ENCODE assay signal across 20 cellular contexts in the genomic region with DNA sequence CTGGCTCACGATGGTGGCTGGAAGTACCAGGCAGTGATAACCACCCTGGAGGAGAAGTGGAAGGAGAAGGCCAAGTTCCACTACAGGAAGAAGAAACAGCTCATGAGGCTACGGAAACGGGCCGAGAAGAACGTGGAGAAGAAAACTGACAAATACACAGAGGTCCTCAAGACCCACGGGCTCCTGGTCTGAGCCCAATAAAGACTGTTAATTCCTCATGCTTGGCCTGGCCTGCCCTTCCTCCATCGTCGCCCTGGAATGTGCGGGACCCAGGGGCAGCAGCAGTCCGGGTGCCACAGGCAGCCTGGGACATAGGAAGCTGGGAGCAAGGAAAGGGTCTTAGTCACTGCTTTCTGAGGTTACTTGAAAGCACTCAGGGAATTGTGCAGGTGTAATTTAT. TPM values are rescaled to one million over a fixed set of nuclear protein-coding genes. Genes with fewer than 3 reads are reported as not detected.
DNase-seq lines count a peak whose midpoint lies in the region; ATAC-seq and TF ChIP-seq lines count a peak whose summit lies in the region.
"Had no signal": no experiment of that assay in that cellular context is flagged by ENCODE, and none has a peak within 500 bp of the region (broad histone marks: within the 10 kb centered on the region; RNA-seq: fewer than 3 reads in every experiment).

No MANE protein-coding gene starts in this region.

- H3K9me3 ChIP-seq in RWPE2 (ENCODE audit: severe bottlenecking) = no peaks in the 10 kb centered on the region
- H3K9me3 ChIP-seq: heart right ventricle, neutrophil, SJCRH30 had no signal

- H3K9me3 Mint-ChIP-seq in activated naive CD4-positive, alpha-beta T cell treated with anti-CD3 and anti-CD28 coated beads, Interleukin-2, amount 10 ng/mL, durations not matched to agents 7 days and 5 days = no peaks in the 10 kb centered on the region
- no peaks in the 10 kb centered on the region for H3K9me3 Mint-ChIP-seq in endothelial cell (ENCODE audit: unreplicated experiment)
- H3K9me3 Mint-ChIP-seq in stimulated activated effector memory CD8-positive, alpha-beta T cell treated with anti-CD3 and anti-CD28 coated beads, Interleukin-12 subunit alpha, Interleukin-12 subunit beta, amount 100 ng/mL, for 72 hours = no peaks in the 10 kb centered on the region

- no peak for ATAC-seq in RWPE2 (ENCODE audit: low read depth)
- no peak for ATAC-seq in stimulated activated effector memory CD8-positive, alpha-beta T cell treated with anti-CD3 and anti-CD28 coated beads, Interleukin-12 subunit alpha, Interleukin-12 subunit beta, amount 100 ng/mL, for 72 hours
- ATAC-seq in HG03439 (IDR thresholded peaks at IDR 0.05; ENCODE audit: unreplicated experiment) = no peak
- ATAC-seq in GM21619 (IDR thresholded peaks at IDR 0.05; ENCODE audit: unreplicated experiment) = no peak
- ATAC-seq: heart right ventricle had no signal

- H3K36me3 ChIP-seq in RWPE2 (ENCODE audit: low read depth) = no peaks in the 10 kb centered on the region
- H3K36me3 ChIP-seq: neutrophil, SJCRH30 had no signal

- H3K36me3 Mint-ChIP-seq in activated naive CD4-positive, alpha-beta T cell treated with anti-CD3 and anti-CD28 coated beads, Interleukin-2, amount 10 ng/mL, durations not matched to agents 7 days and 5 days = peaks cover 83% of the 10 kb centered on the region
- H3K36me3 Mint-ChIP-seq in endothelial cell (ENCODE audit: low read depth, unreplicated experiment) = peaks cover 3% of the 10 kb centered on the region
- peaks cover 83% of the 10 kb centered on the region for H3K36me3 Mint-ChIP-seq in stimulated activated effector memory CD8-positive, alpha-beta T cell treated with anti-CD3 and anti-CD28 coated beads, Interleukin-12 subunit alpha, Interleukin-12 subunit beta, amount 100 ng/mL, for 72 hours

- TF ChIP-seq CTCF in RWPE2 (IDR thresholded peaks at IDR 0.05; ENCODE audit: poor library complexity, severe bottlenecking) (no peak), endothelial cell (IDR thresholded peaks at IDR 0.05; ENCODE audit: unreplicated experiment) (no peak)

- no peaks in the 10 kb centered on the region for H3K27me3 ChIP-seq in RWPE2 (ENCODE audit: insufficient read depth, poor library complexity, severe bottlenecking)

- DNase-seq in activated naive CD4-positive, alpha-beta T cell treated with anti-CD3 and anti-CD28 coated beads, Interleukin-2, amount 10 ng/mL, durations not matched to agents 7 days and 5 days = no peak
- no peak for DNase-seq in activated naive CD4-positive, alpha-beta T cell treated with Interleukin-2 at 50 U/mL for 16 hours
- DNase-seq in RWPE2 (ENCODE audit: low spot score) = no peak
- no peak for DNase-seq in endothelial cell (ENCODE audit: low spot score)
- DNase-seq in stimulated activated effector memory CD8-positive, alpha-beta T cell treated with anti-CD3 and anti-CD28 coated beads, Interleukin-12 subunit alpha, Interleukin-12 subunit beta, amount 100 ng/mL, for 72 hours (ENCODE audit: low spot score in 2 of 2) = no peak
- no peak for DNase-seq in NCI-H1694 (lab: John Stamatoyannopoulos, UW)
- DNase-seq: activated CD4-positive, alpha-beta T cell treated with anti-CD3 and anti-CD28 coated beads for 48 hours; anterior cingulate cortex; heart right ventricle; NCI-H2029 treated with DMSO at 0.1 percent for 48 hours; retina; T1000 had no signal

- no peak overlapping the region for H3K4me3 Mint-ChIP-seq in activated naive CD4-positive, alpha-beta T cell treated with anti-CD3 and anti-CD28 coated beads, Interleukin-2, amount 10 ng/mL, durations not matched to agents 7 days and 5 days
- H3K4me3 Mint-ChIP-seq in endothelial cell (ENCODE audit: unreplicated experiment) = no peak overlapping the region
- peak overlapping the region; percentile 10 for H3K4me3 Mint-ChIP-seq in stimulated activated effector memory CD8-positive, alpha-beta T cell treated with anti-CD3 and anti-CD28 coated beads, Interleukin-12 subunit alpha, Interleukin-12 subunit beta, amount 100 ng/mL, for 72 hours

- H3K4me3 ChIP-seq in RWPE2 (ENCODE audit: severe bottlenecking) = no peak overlapping the region
- H3K4me3 ChIP-seq: SJCRH30 had no signal

- peaks cover 84% of the 10 kb centered on the region for H3K4me1 Mint-ChIP-seq in activated naive CD4-positive, alpha-beta T cell treated with anti-CD3 and anti-CD28 coated beads, Interleukin-2, amount 10 ng/mL, durations not matched to agents 7 days and 5 days
- peaks cover 25% of the 10 kb centered on the region for H3K4me1 Mint-ChIP-seq in endothelial cell (ENCODE audit: unreplicated experiment)
- H3K4me1 Mint-ChIP-seq in stimulated activated effector memory CD8-positive, alpha-beta T cell treated with anti-CD3 and anti-CD28 coated beads, Interleukin-12 subunit alpha, Interleukin-12 subunit beta, amount 100 ng/mL, for 72 hours = peaks cover 63% of the 10 kb centered on the region

- CTCF ChIA-PET in activated naive CD4-positive, alpha-beta T cell treated with anti-CD3 and anti-CD28 coated beads, Interleukin-2, amount 10 ng/mL, durations not matched to agents 7 days and 5 days (lab: Charles Lee) = interaction anchor here (0.7 to 7.1 kb wide), 15 partner anchors 14 to 249 kb away, joined by 3 to 73 read pairs (median 5); a partner anchor contains a TSS

- H3K27ac Mint-ChIP-seq in activated naive CD4-positive, alpha-beta T cell treated with anti-CD3 and anti-CD28 coated beads, Interleukin-2, amount 10 ng/mL, durations not matched to agents 7 days and 5 days = peak overlapping the region; percentile 29
- peak overlapping the region; percentile 7 for H3K27ac Mint-ChIP-seq in endothelial cell (ENCODE audit: unreplicated experiment)
- peak overlapping the region; percentile 38 for H3K27ac Mint-ChIP-seq in stimulated activated effector memory CD8-positive, alpha-beta T cell treated with anti-CD3 and anti-CD28 coated beads, Interleukin-12 subunit alpha, Interleukin-12 subunit beta, amount 100 ng/mL, for 72 hours
- H3K27ac Mint-ChIP-seq: CD14-positive monocyte had no signal

- peaks cover 20% of the 10 kb centered on the region for H3K4me1 ChIP-seq in RWPE2 (ENCODE audit: insufficient read depth, poor library complexity, severe bottlenecking)
- H3K4me1 ChIP-seq: SJCRH30 had no signal

- H3K27ac ChIP-seq in RWPE2 (ENCODE audit: poor library complexity, severe bottlenecking) = peak overlapping the region; percentile 74
- H3K27ac ChIP-seq: heart right ventricle, neutrophil, SJCRH30 had no signal

- H3K27me3 Mint-ChIP-seq in activated naive CD4-positive, alpha-beta T cell treated with anti-CD3 and anti-CD28 coated beads, Interleukin-2, amount 10 ng/mL, durations not matched to agents 7 days and 5 days = no peaks in the 10 kb centered on the region
- peaks cover 6% of the 10 kb centered on the region for H3K27me3 Mint-ChIP-seq in endothelial cell (ENCODE audit: unreplicated experiment)

RNA-seq across cellular contexts. Expression of a gene that starts 10.8 kb away (rescaled TPM):
- total RNA-seq in endothelial cell (ENCODE audit: unreplicated experiment) = not detected
- total RNA-seq: chondrocyte, heart right ventricle, OCI-LY7, SJCRH30 had no signal

RNA-seq across cellular contexts. Expression of a gene that starts 13.7 kb away (rescaled TPM):
- total RNA-seq in endothelial cell (ENCODE audit: unreplicated experiment) = 8.4 TPM
- total RNA-seq: chondrocyte, SJCRH30 had no signal

RNA-seq across cellular contexts. Expression of a gene that starts 38.2 kb away (rescaled TPM):
- total RNA-seq in endothelial cell (ENCODE audit: unreplicated experiment) = not detected
- total RNA-seq: chondrocyte, Daoy, SJCRH30 had no signal

RNA-seq across cellular contexts. Expression of a gene that starts 42.6 kb away (rescaled TPM):
- not detected for total RNA-seq in endothelial cell (ENCODE audit: unreplicated experiment)
- total RNA-seq: chondrocyte, Daoy, heart right ventricle, OCI-LY7, SJCRH30 had no signal
